In genomic region chr2:149597050-149598013, GRCh38 we compare ENCODE assay signal across 8 cellular contexts. TPM values are rescaled to one million over a fixed set of nuclear protein-coding genes. Genes with fewer than 3 reads are reported as not detected.
DNase-seq lines count a peak whose midpoint lies in the region; ATAC-seq and TF ChIP-seq lines count a peak whose summit lies in the region.

No MANE protein-coding gene starts in this region.

- H3K4me1 ChIP-seq in ACC112 (ENCODE audit: control insufficient read depth, insufficient read depth, low read length, unreplicated experiment), result peaks cover 23% of the 10 kb centered on the region

- H3K27me3 ChIP-seq in ACC112 (ENCODE audit: insufficient read depth, low read length), result no peaks in the 10 kb centered on the region

- no peaks in the 10 kb centered on the region for H3K79me2 ChIP-seq in ACC112 (ENCODE audit: control insufficient read depth, insufficient read depth, low read length, unreplicated experiment)

- peak; percentile 67 for DNase-seq in NCI-H146 treated with DMSO at 0.1 percent for 48 hours (lab: John Stamatoyannopoulos, UW; ENCODE audit: unreplicated experiment)
- peak; percentile 20 for DNase-seq in T follicular helper cell (ENCODE audit: low read depth)
- peak; percentile 80 for DNase-seq in amniotic stem cell (lab: John Stamatoyannopoulos, UW)
- no peak for DNase-seq in left ventricle myocardium superior
- DNase-seq in retinal pigment epithelial cell (ENCODE audit: low read depth), result no peak

- H3K27ac ChIP-seq in ACC112 (ENCODE audit: low read depth, low read length), result peak overlapping the region; percentile 54

- ATAC-seq in GM18508 (IDR thresholded peaks at IDR 0.05; ENCODE audit: insufficient read depth, unreplicated experiment), result peak; percentile 99
- peak; percentile 100 for ATAC-seq in HG02938 (IDR thresholded peaks at IDR 0.05; ENCODE audit: unreplicated experiment)
- ATAC-seq in left ventricle myocardium superior, result peak; percentile 92

- no peaks in the 10 kb centered on the region for H3K36me3 ChIP-seq in ACC112 (ENCODE audit: insufficient read depth, low read length)

- H3K4me3 ChIP-seq in ACC112 (ENCODE audit: low read depth, low read length), result peak overlapping the region; percentile 74
- peak overlapping the region; percentile 21 for H3K4me3 ChIP-seq in retinal pigment epithelial cell (ENCODE audit: low read length)

- intact Hi-C loops in left ventricle myocardium superior (cut with micrococcal nuclease), result loop anchor here (5.0 kb wide), 2 partner anchors 890 to 1645 kb away; partner anchors contain the start of gene RND3

- H2AFZ ChIP-seq in ACC112 (ENCODE audit: low read length, unreplicated experiment), result peak overlapping the region; percentile 82

- peak; percentile 81 for TF ChIP-seq CTCF in retinal pigment epithelial cell (conservative IDR thresholded peaks at IDR 0.05; ENCODE audit: low read depth, low read length)

RNA-seq across cellular contexts. Expression of gene MMADHC, which starts 9.8 kb away (rescaled TPM):
- 113 TPM for total RNA-seq in left ventricle myocardium superior

Comparison
In these comparisons a context has a peak if more than half of its experiments do, and no peak if none do; other contexts are left out.
1. DNase-seq: peak in NCI-H146 treated with DMSO at 0.1 percent for 48 hours (single experiment), T follicular helper cell (single experiment) and amniotic stem cell (single experiment); none in left ventricle myocardium superior (single experiment) and retinal pigment epithelial cell (single experiment).
2. Peak in every context shown above with its lines, with median percentiles within 50 percentile points of each other: ATAC-seq.